ENCODE assay signal across 8 cellular contexts in the genomic region with DNA sequence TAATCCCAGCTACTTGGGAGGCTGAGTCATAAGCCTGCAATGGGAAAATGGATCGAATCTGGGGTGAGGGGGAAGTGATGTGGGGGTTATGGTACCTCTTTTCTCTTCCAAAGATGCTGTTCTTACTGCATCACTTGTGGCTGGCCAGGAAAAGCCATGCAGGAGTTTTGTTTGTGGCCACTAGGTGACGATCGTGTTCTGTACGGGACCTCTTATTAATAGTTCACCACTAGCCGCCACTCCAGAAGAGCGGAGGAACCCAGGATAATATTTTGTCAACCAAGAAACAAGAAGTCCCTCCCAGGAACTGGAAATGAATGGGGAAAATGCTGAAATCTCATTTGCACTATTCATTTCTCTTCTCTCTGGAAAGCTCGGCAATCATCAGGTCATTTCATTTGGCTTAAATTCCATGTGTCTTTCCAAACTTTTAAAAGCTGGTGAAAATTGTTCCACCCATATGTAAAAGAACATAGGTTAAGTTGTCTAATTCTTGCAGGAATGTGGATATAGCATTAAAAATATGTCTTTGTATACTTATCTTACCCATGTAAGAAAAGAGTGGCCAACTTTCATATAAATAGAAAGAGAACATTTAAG. TPM values are rescaled to one million over a fixed set of nuclear protein-coding genes. Genes with fewer than 3 reads are reported as not detected.
DNase-seq lines count a peak whose midpoint lies in the region; ATAC-seq and TF ChIP-seq lines count a peak whose summit lies in the region.

No MANE protein-coding gene starts in this region.

- H3K4me1 ChIP-seq in lung (ENCODE audit: control insufficient read depth in 2 of 2, insufficient read depth in 2 of 2, low read length in 2 of 2) (no peaks in the 10 kb centered on the region), stomach (peaks cover 0 to 10% (median 4%) of the 10 kb centered on the region in 4 donors)

- H3K27ac ChIP-seq in C4-2B (no peak overlapping the region), lung (ENCODE audit: low read depth in 1 of 2, low read length in 1 of 2) (no peak overlapping the region), stomach (no peak overlapping the region)

- DNase-seq in NCI-H146 treated with DMSO at 0.1 percent for 48 hours (lab: John Stamatoyannopoulos, UW; ENCODE audit: unreplicated experiment) (peak; percentile 59), SW480 (ENCODE audit: low spot score) (peak; percentile 83), lung (ENCODE audit: low spot score) (peak; percentile 72), stomach (peak; percentile 74)
- DNase-seq in effector CD4-positive, alpha-beta T cell, result peak; percentile 12

- TF ChIP-seq EP300 in stomach (IDR thresholded peaks at IDR 0.05), result no peak

- no peak for TF ChIP-seq POLR2A in stomach (IDR thresholded peaks at IDR 0.05)

- H3K4me3 ChIP-seq in lung, result no peak overlapping the region
- no peak overlapping the region for H3K4me3 ChIP-seq in stomach

- peak; percentile 100 for TF ChIP-seq CTCF in C4-2B (conservative IDR thresholded peaks at IDR 0.05)
- TF ChIP-seq CTCF in lung (IDR thresholded peaks at IDR 0.05; ENCODE audit: control extremely low read depth, extremely low read depth), result peak; percentile 79
- TF ChIP-seq CTCF in stomach (IDR thresholded peaks at IDR 0.05), result peak in 5 of 7 experiments; percentile 78 to 93 (median 90)

- H3K27me3 ChIP-seq in lung (ENCODE audit: control insufficient read depth, insufficient read depth) (no peaks in the 10 kb centered on the region), stomach (no peaks in the 10 kb centered on the region)

- no peaks in the 10 kb centered on the region for H3K36me3 ChIP-seq in lung (ENCODE audit: control insufficient read depth in 2 of 2, insufficient read depth in 2 of 2, low read length in 2 of 2)
- no peaks in the 10 kb centered on the region for H3K36me3 ChIP-seq in stomach

- ATAC-seq in GM18858 (IDR thresholded peaks at IDR 0.05; ENCODE audit: unreplicated experiment) (peak; percentile 88), HG02970 (IDR thresholded peaks at IDR 0.05; ENCODE audit: low FRiP score, unreplicated experiment) (peak; percentile 89), lung (ENCODE audit: insufficient read depth, low FRiP score) (peak; percentile 92)

- H3K9me3 ChIP-seq in lung (ENCODE audit: control insufficient read depth in 2 of 2, insufficient read depth in 1 of 2, low read length in 1 of 2), result no peaks in the 10 kb centered on the region
- H3K9me3 ChIP-seq in stomach, result no peaks in the 10 kb centered on the region

- 3 to 10% methylated on average over 7 of the region's 7 CpGs for WGBS in lung, 2 donors
- 5 to 14% (median 9%) methylated on average over 7 of the region's 7 CpGs for WGBS in stomach, 5 donors

- intact Hi-C loops in stomach (cut with DNase I; ENCODE audit: low total_unique reads), result loop anchor here (10.0 kb wide), 1 partner anchor 161 kb away; no protein-coding TSS in a partner anchor

RNA-seq across cellular contexts. Expression of a gene that starts 8.9 kb away (rescaled TPM):
- 1 to 10 TPM; 3.8 to 4.3 TPM for total RNA-seq in lung
- polyA plus RNA-seq in lung, result 1 to 10 TPM; 2.1 to 8.1 TPM
- total RNA-seq in stomach, result 1 to 10 TPM in 2 of 5 donors, under 1 TPM in 1, not detected in 2; 0.58 to 2.6 (median 1.3) TPM
- 1 to 10 TPM in 1 of 3 donors, under 1 TPM in 2; 0.48 to 1.2 (median 1.00) TPM for polyA plus RNA-seq in stomach

RNA-seq across cellular contexts. Expression of a gene that starts 20.9 kb away (rescaled TPM):
- total RNA-seq in lung, result 10 to 100 TPM; 37.6 to 51.1 TPM
- polyA plus RNA-seq in lung, result 10 to 100 TPM; 10.0 to 29.4 TPM
- total RNA-seq in stomach, result 10 to 100 TPM in 4 of 5 donors, 1 to 10 TPM in 1; 2.3 to 50.4 (median 32.0) TPM
- 1 to 10 TPM; 2.3 to 9.0 (median 4.6) TPM for polyA plus RNA-seq in stomach

Comparison
In these comparisons a context has a peak if more than half of its experiments do, and no peak if none do; other contexts are left out.
1. DNase-seq: peak in every context shown above with its lines; median percentile 83 in SW480; 74 in stomach; 72 in lung; 59 in NCI-H146 treated with DMSO at 0.1 percent for 48 hours; 12 in effector CD4-positive, alpha-beta T cell.